Comparison of ENCODE assay signal across 8 cellular contexts in the genomic region with DNA sequence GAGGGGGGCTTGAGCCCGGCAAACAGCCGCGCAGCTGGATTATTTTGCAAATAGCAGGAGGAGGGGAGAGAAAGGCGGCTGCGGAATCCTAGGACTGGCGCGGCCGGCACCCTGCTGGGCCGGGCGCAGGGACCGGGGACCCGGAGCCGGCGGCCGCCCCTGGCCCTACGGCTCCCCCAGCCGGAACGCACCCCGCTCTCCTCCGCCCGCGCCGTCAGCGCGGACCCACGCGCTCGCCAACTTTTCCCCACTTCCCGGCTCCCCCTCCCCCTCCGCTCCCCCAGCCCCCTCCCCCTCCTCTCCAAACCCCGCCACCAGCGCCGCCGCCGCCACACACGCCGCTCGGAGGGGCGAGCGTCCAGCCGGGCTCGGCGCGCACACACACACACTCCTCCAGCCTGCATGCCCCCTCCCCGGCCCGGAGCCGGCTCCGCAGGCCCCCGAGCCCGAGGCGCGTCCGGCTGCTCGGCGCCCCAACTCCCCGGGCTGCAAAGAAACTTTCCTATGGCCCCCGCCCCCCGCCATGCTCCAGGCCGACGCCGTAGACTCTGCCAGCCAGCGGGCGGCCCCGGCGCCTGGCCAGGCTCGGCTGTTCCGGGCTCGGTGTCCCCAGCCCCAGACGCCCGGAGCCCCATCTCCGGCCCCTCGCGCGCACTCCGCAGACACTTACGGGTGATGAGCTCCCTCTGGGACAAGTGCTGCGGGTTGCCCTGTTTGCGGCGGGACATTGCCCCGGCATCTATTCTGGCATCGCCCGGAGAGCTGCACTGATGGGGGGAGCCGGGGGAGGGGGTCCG. TPM values are rescaled to one million over a fixed set of nuclear protein-coding genes. Genes with fewer than 3 reads are reported as not detected.
DNase-seq lines count a peak whose midpoint lies in the region; ATAC-seq and TF ChIP-seq lines count a peak whose summit lies in the region.

No MANE protein-coding gene starts in this region.

- intact Hi-C loops in activated naive CD4-positive, alpha-beta T cell treated with anti-CD3 and anti-CD28 coated beads for 36 hours (cut with micrococcal nuclease), result loop anchor here (5.0 to 10.0 kb wide), 4 partner anchors 566 to 1963 kb away; a partner anchor contains a TSS
- intact Hi-C loops in left lung (cut with DNase I) (no loop called here), upper lobe of right lung (cut with DNase I) (no loop called here)

- H3K9ac ChIP-seq in HUES48 (ENCODE audit: low read depth, low read length), result no peak overlapping the region

- H3K27ac Mint-ChIP-seq in activated naive CD4-positive, alpha-beta T cell treated with anti-CD3 and anti-CD28 coated beads for 36 hours, result peak overlapping the region; percentile 97

- H3K4me1 ChIP-seq in HUES48 (ENCODE audit: control insufficient read depth, insufficient read depth, low read length), result peaks cover 41% of the 10 kb centered on the region
- H3K4me1 ChIP-seq in left lung, result peaks cover 7 to 48% of the 10 kb centered on the region in 2 donors
- H3K4me1 ChIP-seq in upper lobe of right lung, result peaks cover 34% of the 10 kb centered on the region

- H3K4me1 Mint-ChIP-seq in activated naive CD4-positive, alpha-beta T cell treated with anti-CD3 and anti-CD28 coated beads for 36 hours (ENCODE audit: low read depth), result peaks cover 21% of the 10 kb centered on the region

- H3K36me3 ChIP-seq in HUES48 (ENCODE audit: control insufficient read depth, insufficient read depth, low read length) (no peaks in the 10 kb centered on the region), left lung (no peaks in the 10 kb centered on the region), upper lobe of right lung (no peaks in the 10 kb centered on the region)

- H3K27me3 ChIP-seq in HUES48 (ENCODE audit: control insufficient read depth, insufficient read depth, low read length) (peaks cover 38% of the 10 kb centered on the region), left lung (peaks cover 77 to 100% of the 10 kb centered on the region in 2 donors), upper lobe of right lung (peaks cover 74% of the 10 kb centered on the region)

- H3K4me3 Mint-ChIP-seq in activated naive CD4-positive, alpha-beta T cell treated with anti-CD3 and anti-CD28 coated beads for 36 hours, result peak overlapping the region; percentile 96

- CTCF ChIA-PET in activated naive CD4-positive, alpha-beta T cell treated with anti-CD3 and anti-CD28 coated beads for 36 hours (lab: Charles Lee), result interaction anchor here (0.6 to 1.1 kb wide), 3 partner anchors 8 to 1095 kb away, joined by 3 to 4 read pairs (median 3); no protein-coding TSS in a partner anchor

- peak overlapping the region; percentile 37 for H3K4me3 ChIP-seq in AG09309 (ENCODE audit: control insufficient read depth, low read depth, low read length)
- peak overlapping the region; percentile 67 for H3K4me3 ChIP-seq in HUES48 (ENCODE audit: low read depth, low read length)
- peak overlapping the region; percentile 32 to 36 for H3K4me3 ChIP-seq in left lung
- H3K4me3 ChIP-seq in upper lobe of right lung, result peak overlapping the region; percentile 45

- H3K36me3 Mint-ChIP-seq in activated naive CD4-positive, alpha-beta T cell treated with anti-CD3 and anti-CD28 coated beads for 36 hours (ENCODE audit: low read depth), result peaks cover 37% of the 10 kb centered on the region

- H3K27me3 Mint-ChIP-seq in activated naive CD4-positive, alpha-beta T cell treated with anti-CD3 and anti-CD28 coated beads for 36 hours (ENCODE audit: low read depth), result no peaks in the 10 kb centered on the region

- TF ChIP-seq CTCF in AG09309 (IDR thresholded peaks at IDR 0.05; ENCODE audit: control insufficient read depth, insufficient read depth, low read depth, low read length, missing control alignments) (no peak), left lung (IDR thresholded peaks at IDR 0.05) (no peak), upper lobe of right lung (IDR thresholded peaks at IDR 0.05) (no peak)

- H3K9me3 ChIP-seq in HUES48 (ENCODE audit: control insufficient read depth, insufficient read depth, low read length), result no peaks in the 10 kb centered on the region
- H3K9me3 ChIP-seq in left lung, result no peaks in the 10 kb centered on the region
- H3K9me3 ChIP-seq in upper lobe of right lung, result no peaks in the 10 kb centered on the region

- no peaks in the 10 kb centered on the region for H3K9me3 Mint-ChIP-seq in activated naive CD4-positive, alpha-beta T cell treated with anti-CD3 and anti-CD28 coated beads for 36 hours

- DNase-seq in AG09309 (ENCODE audit: low read depth), result no peak
- DNase-seq in activated naive CD4-positive, alpha-beta T cell treated with anti-CD3 and anti-CD28 coated beads for 36 hours, result peak; percentile 45
- DNase-seq in left lung, result no peak
- DNase-seq in upper lobe of right lung, result no peak
- DNase-seq in DMS153 treated with DMSO at 0.1 percent for 48 hours (lab: John Stamatoyannopoulos, UW; ENCODE audit: unreplicated experiment), result no peak
- no peak for DNase-seq in epidermal melanocyte (ENCODE audit: insufficient read length, low spot score)

- ATAC-seq in left lung (no peak), upper lobe of right lung (no peak), GM21381 (IDR thresholded peaks at IDR 0.05; ENCODE audit: unreplicated experiment) (no peak)

- H3K27ac ChIP-seq in HUES48 (ENCODE audit: low read depth, low read length), result peak overlapping the region; percentile 75
- no peak overlapping the region for H3K27ac ChIP-seq in left lung
- H3K27ac ChIP-seq in upper lobe of right lung, result peak overlapping the region; percentile 11

RNA-seq across cellular contexts. Expression of a gene that starts 1.3 kb away (rescaled TPM):
- 10 to 100 TPM; 71.7 to 71.9 TPM for total RNA-seq in activated naive CD4-positive, alpha-beta T cell treated with anti-CD3 and anti-CD28 coated beads for 36 hours
- total RNA-seq in left lung (1 to 10 TPM; 1.4 to 2.4 TPM), upper lobe of right lung (2.4 TPM)

Comparison
In these comparisons a context has a peak if more than half of its experiments do, and no peak if none do; other contexts are left out.
1. H3K27ac ChIP-seq: peak in HUES48 (single experiment) and upper lobe of right lung (single experiment); none in left lung (0 of 2).
2. RNA of a gene that starts 1.3 kb away (total RNA-seq): 71.7 to 71.9 TPM in activated naive CD4-positive, alpha-beta T cell treated with anti-CD3 and anti-CD28 coated beads for 36 hours; 1.4 to 2.4 TPM in left lung and 2.4 TPM in upper lobe of right lung (single experiment); every median in the first group is over 10 times any median in the second.
3. Peak in every context shown above with its lines, with median percentiles within 50 percentile points of each other: H3K4me3 ChIP-seq.